In the genomic region with DNA sequence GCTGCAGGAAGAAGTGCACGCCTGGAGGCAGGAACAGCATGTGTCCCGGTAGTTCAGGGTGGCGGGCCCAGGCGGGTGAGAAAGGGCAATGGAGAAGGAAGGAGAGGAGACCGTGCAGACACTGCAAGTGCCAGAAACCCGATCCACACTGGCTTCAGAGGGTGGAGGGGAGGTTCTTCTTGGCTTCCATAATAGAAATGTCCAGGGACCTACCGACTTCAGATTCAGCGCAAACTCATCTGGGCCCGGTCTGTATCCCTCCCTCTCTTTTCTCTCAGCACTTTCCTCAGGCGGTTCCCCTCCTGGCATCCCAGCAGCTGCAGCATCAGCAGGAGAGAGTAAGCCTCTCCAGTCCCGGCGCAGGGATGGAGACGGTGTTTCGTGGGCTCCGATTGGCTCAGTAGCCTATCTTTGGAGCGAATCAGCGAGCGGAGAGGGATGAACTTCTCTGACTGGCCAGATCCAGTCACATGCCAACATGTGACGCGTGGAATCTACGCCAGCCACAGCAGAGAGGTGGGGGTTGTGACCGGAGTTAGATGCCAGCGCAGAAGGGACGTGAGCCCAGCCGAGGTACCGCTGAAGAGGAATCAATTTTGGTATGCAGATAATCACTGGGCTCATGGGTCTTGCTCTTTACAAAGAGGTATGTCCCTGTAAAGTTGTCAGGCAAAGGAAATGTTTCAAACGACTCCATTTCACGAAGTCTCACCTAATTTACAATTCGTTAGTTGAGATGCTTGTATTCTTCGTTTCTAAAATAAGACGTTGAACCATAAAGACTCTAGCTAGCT, we compare ENCODE assay signal across 8 cellular contexts. TPM values are rescaled to one million over a fixed set of nuclear protein-coding genes. Genes with fewer than 3 reads are reported as not detected.
A peak's percentile ranks its signal among the peaks of the same experiment; 100 is the strongest.
DNase-seq lines count a peak whose midpoint lies in the region; ATAC-seq and TF ChIP-seq lines count a peak whose summit lies in the region.

No MANE protein-coding gene starts in this region.

- peak overlapping the region; percentile 98 for H3K4me3 Mint-ChIP-seq in activated B cell treated with CpG ODN at 0.5 μM for 24 hours

- no peaks in the 10 kb centered on the region for H3K27me3 Mint-ChIP-seq in activated B cell treated with CpG ODN at 0.5 μM for 24 hours

- H3K4me1 Mint-ChIP-seq in activated B cell treated with CpG ODN at 0.5 μM for 24 hours = peaks cover 47% of the 10 kb centered on the region

- peak; percentile 78 for DNase-seq in AG09309 (ENCODE audit: low read depth)
- peak; percentile 94 for DNase-seq in NCI-H226
- peak; percentile 65 for DNase-seq in activated B cell treated with CpG ODN at 0.5 μM for 24 hours
- peak; percentile 87 for DNase-seq in central memory CD4-positive, alpha-beta T cell
- DNase-seq in inferior parietal cortex (ENCODE audit: extremely low spot score) = peak; percentile 98
- DNase-seq in smooth muscle cell of the brain vasculature (ENCODE audit: low read depth, low spot score) = peak; percentile 80

- TF ChIP-seq CTCF in AG09309 (IDR thresholded peaks at IDR 0.05; ENCODE audit: control insufficient read depth, insufficient read depth, low read depth, low read length, missing control alignments) (no peak), activated B cell treated with CpG ODN at 0.5 μM for 24 hours (IDR thresholded peaks at IDR 0.05) (no peak)

- H3K27ac Mint-ChIP-seq in activated B cell treated with CpG ODN at 0.5 μM for 24 hours = peak overlapping the region; percentile 94

- no peaks in the 10 kb centered on the region for H3K9me3 Mint-ChIP-seq in activated B cell treated with CpG ODN at 0.5 μM for 24 hours

- ATAC-seq in GM19023 (IDR thresholded peaks at IDR 0.05; ENCODE audit: unreplicated experiment) (peak; percentile 75), HG03196 (IDR thresholded peaks at IDR 0.05; ENCODE audit: unreplicated experiment) (peak; percentile 66), activated B cell treated with CpG ODN at 0.5 μM for 24 hours (ENCODE audit: low read depth) (peak; percentile 82)

- intact Hi-C loops in activated B cell treated with CpG ODN at 0.5 μM for 24 hours (cut with micrococcal nuclease) = no loop called here

- POLR2A ChIA-PET in activated B cell treated with CpG ODN at 0.5 μM for 24 hours (lab: Charles Lee) = interaction anchor here (0.7 kb wide), 1 partner anchor 148 kb away, joined by 3 read pairs; the partner anchor contains the start of gene FAM83G

- peaks cover 8% of the 10 kb centered on the region for H3K36me3 Mint-ChIP-seq in activated B cell treated with CpG ODN at 0.5 μM for 24 hours (ENCODE audit: low read depth)

- peak overlapping the region; percentile 82 for H3K4me3 ChIP-seq in AG09309 (ENCODE audit: control insufficient read depth, low read depth, low read length)

- CTCF ChIA-PET in activated B cell treated with CpG ODN at 0.5 μM for 24 hours (lab: Charles Lee) = no interaction called here

RNA-seq across cellular contexts. Expression of gene PRPSAP2, which starts 1.9 kb away (rescaled TPM):
- total RNA-seq in activated B cell treated with CpG ODN at 0.5 μM for 24 hours = 56.7 and 62.8 TPM in 2 replicates

Comparison
In these comparisons a context has a peak if more than half of its experiments do, and no peak if none do; other contexts are left out.
1. Peak in every context shown above with its lines: DNase-seq, ATAC-seq and H3K4me3 ChIP-seq.